ENCODE assay signal across 13 cellular contexts in genomic region chr5:10559151-10559550, GRCh38. TPM values are rescaled to one million over a fixed set of nuclear protein-coding genes. Genes with fewer than 3 reads are reported as not detected.
DNase-seq lines count a peak whose midpoint lies in the region; ATAC-seq and TF ChIP-seq lines count a peak whose summit lies in the region.
"Had no signal": no experiment of that assay in that cellular context is flagged by ENCODE, and none has a peak within 500 bp of the region (broad histone marks: within the 10 kb centered on the region; RNA-seq: fewer than 3 reads in every experiment).

No MANE protein-coding gene starts in this region.

- H3K27ac ChIP-seq in HEK293 (ENCODE audit: extremely low read depth, low read depth, low read length): no peak overlapping the region
- peak overlapping the region; percentile 69; the same call in 1 of the 2 replicates for H3K27ac ChIP-seq in VCaP
- no peak overlapping the region for H3K27ac ChIP-seq in osteoblast (ENCODE audit: low read depth, low read length)
- H3K27ac ChIP-seq: BLaER1 had no signal

- ATAC-seq in GM19397 (IDR thresholded peaks at IDR 0.05; ENCODE audit: unreplicated experiment): no peak

- H3K4me3 ChIP-seq in HEK293 (ENCODE audit: low read depth, low read length) (no peak overlapping the region), osteoblast (ENCODE audit: insufficient read depth, low read length) (no peak overlapping the region)
- H3K4me3 ChIP-seq: BLaER1 had no signal

- no peaks in the 10 kb centered on the region for H3K27me3 ChIP-seq in osteoblast (ENCODE audit: insufficient read depth, low read length)
- H3K27me3 ChIP-seq: BLaER1 had no signal

- H4K20me1 ChIP-seq in osteoblast (ENCODE audit: insufficient read depth, low read length): no peaks in the 10 kb centered on the region
- H4K20me1 ChIP-seq: BLaER1 had no signal

- TF ChIP-seq CTCF in HEK293 (tag by site-specific recombination; IDR thresholded peaks at IDR 0.05) (no peak), VCaP (conservative IDR thresholded peaks at IDR 0.05) (no peak), osteoblast (IDR thresholded peaks at IDR 0.05; ENCODE audit: extremely low read depth, low read depth, low read length) (no peak)

- no peak overlapping the region for H3K4me2 ChIP-seq in osteoblast (ENCODE audit: insufficient read depth, low read length)
- H3K4me2 ChIP-seq: BLaER1 had no signal

- DNase-seq in osteoblast (ENCODE audit: insufficient read length, low spot score, missing footprints) (peak; percentile 52), SIG-M5 treated with dmso at 0.1 percent for 504 hours (lab: John Stamatoyannopoulos, UW; ENCODE audit: unreplicated experiment) (no peak), hippocampal formation (lab: John Stamatoyannopoulos, UW) (no peak)
- DNase-seq: Calu3; CD4-positive, CD25-positive, alpha-beta regulatory T cell; DMS79 treated with DMSO at 0.1 percent for 48 hours; EL; GOT3; H9 had no signal

- no peaks in the 10 kb centered on the region for H3K79me2 ChIP-seq in osteoblast (ENCODE audit: insufficient read depth, low read length)

- H3K4me1 ChIP-seq in HEK293 (ENCODE audit: control insufficient read depth, insufficient read depth, low read length): peaks cover 19% of the 10 kb centered on the region
- peaks cover 38% of the 10 kb centered on the region for H3K4me1 ChIP-seq in osteoblast (ENCODE audit: insufficient read depth, low read length)

- CTCF ChIA-PET in HEK293 (lab: Yijun Ruan, JAX): interaction anchor here (1.6 to 4.1 kb wide), 3 partner anchors 49 to 106 kb away, joined by 6 to 30 read pairs (median 10); no protein-coding TSS in a partner anchor

- H3K9me3 ChIP-seq in HEK293 (ENCODE audit: control insufficient read depth, insufficient read depth, low read depth, low read length) (no peaks in the 10 kb centered on the region), osteoblast (ENCODE audit: low read depth, low read length) (no peaks in the 10 kb centered on the region)
- H3K9me3 ChIP-seq: BLaER1 had no signal

- POLR2A ChIA-PET in HEK293 (lab: Yijun Ruan, JAX): interaction anchor here (0.7 to 3.6 kb wide), 3 partner anchors 8 to 15 kb away, joined by 3 to 20 read pairs (median 7); no protein-coding TSS in a partner anchor

- no peaks in the 10 kb centered on the region for H3K36me3 ChIP-seq in HEK293 (ENCODE audit: control insufficient read depth in 2 of 2, insufficient read depth in 1 of 2, low read length in 2 of 2)
- H3K36me3 ChIP-seq in osteoblast (ENCODE audit: insufficient read depth, low read length): no peaks in the 10 kb centered on the region
- H3K36me3 ChIP-seq: BLaER1 had no signal

- H2AFZ ChIP-seq in osteoblast (ENCODE audit: low read length): no peak overlapping the region

TF ChIP-seq in HEK293, 187 proteins besides CTCF, POLR2A, EP300 and RAD21:
- TF ChIP-seq, protein P1, sequence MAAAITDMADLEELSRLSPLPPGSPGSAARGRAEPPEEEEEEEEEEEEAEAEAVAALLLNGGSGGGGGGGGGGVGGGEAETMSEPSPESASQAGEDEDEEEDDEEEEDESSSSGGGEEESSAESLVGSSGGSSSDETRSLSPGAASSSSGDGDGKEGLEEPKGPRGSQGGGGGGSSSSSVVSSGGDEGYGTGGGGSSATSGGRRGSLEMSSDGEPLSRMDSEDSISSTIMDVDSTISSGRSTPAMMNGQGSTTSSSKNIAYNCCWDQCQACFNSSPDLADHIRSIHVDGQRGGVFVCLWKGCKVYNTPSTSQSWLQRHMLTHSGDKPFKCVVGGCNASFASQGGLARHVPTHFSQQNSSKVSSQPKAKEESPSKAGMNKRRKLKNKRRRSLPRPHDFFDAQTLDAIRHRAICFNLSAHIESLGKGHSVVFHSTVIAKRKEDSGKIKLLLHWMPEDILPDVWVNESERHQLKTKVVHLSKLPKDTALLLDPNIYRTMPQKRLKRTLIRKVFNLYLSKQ (tag by site-specific recombination; IDR thresholded peaks at IDR 0.05; ENCODE audit: borderline replicate concordance): no peak
- no peak for TF ChIP-seq ZSCAN18 (tag by site-specific recombination; IDR thresholded peaks at IDR 0.05)
- TF ChIP-seq ZNF623 (tag by site-specific recombination; IDR thresholded peaks at IDR 0.05): peak; percentile 56; the same call in 1 of the 2 replicates

RNA-seq across cellular contexts. Expression of gene ANKRD33B, which starts 4.7 kb away (rescaled TPM):
- total RNA-seq in osteoblast: 5.1 and 5.6 TPM in 2 replicates
